ENCODE assay signal across 17 cellular contexts in the genomic region with DNA sequence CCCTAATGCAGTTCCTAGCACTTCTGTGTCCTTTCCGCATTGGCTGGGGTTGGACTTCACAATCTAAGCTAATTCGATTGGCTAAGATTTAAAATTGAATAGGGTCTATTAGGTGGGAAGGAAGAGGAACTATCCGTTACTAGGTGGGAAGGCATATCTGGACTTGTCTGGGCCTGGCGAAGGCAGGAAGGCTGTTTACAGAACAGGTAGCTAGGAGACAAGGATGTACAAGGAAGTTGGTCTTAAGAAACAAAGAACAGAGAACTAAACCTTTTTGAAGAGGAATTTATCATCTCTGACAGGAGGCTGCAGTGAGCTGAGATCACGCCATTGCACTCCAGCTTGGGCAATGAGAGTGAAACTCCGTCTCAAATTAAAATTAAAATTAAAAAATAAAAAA. TPM values are rescaled to one million over a fixed set of nuclear protein-coding genes. Genes with fewer than 3 reads are reported as not detected.
A peak's percentile ranks its signal among the peaks of the same experiment; 100 is the strongest.
DNase-seq lines count a peak whose midpoint lies in the region; ATAC-seq, FAIRE-seq and TF ChIP-seq lines count a peak whose summit lies in the region.
"Had no signal": no experiment of that assay in that cellular context is flagged by ENCODE, and none has a peak within 500 bp of the region (broad histone marks: within the 10 kb centered on the region; RNA-seq: fewer than 3 reads in every experiment).

No MANE protein-coding gene starts in this region.

- no peak overlapping the region for H3K9ac ChIP-seq in K562 (ENCODE audit: insufficient read depth in 1 of 2, low read depth in 2 of 2, low read length in 2 of 2)
- no peak overlapping the region for H3K9ac ChIP-seq in MM.1S (ENCODE audit: low read length)

- no peak for TF ChIP-seq EP300 in K562 (IDR thresholded peaks at IDR 0.05; ENCODE audit: low read length)

- H3K27ac ChIP-seq in RWPE1 (peak overlapping the region; percentile 66), K562 (ENCODE audit: extremely low read depth, low read depth, low read length) (no peak overlapping the region), esophagus (ENCODE audit: low read depth in 2 of 2, low read length in 1 of 2) (peak overlapping the region; percentile 64 to 71), neutrophil (peak overlapping the region; percentile 2), MM.1S (ENCODE audit: low read length) (no peak overlapping the region)

- no peaks in the 10 kb centered on the region for H3F3A ChIP-seq in MM.1S (ENCODE audit: insufficient read depth, low read length)

- no TSS peak for BruUV-seq in K562 (replicated peaks; lab: Mats Ljungman, UMichigan)

- H3K4me1 ChIP-seq in K562 (replicated peaks in 1 of 2; ENCODE audit: control insufficient read depth in 2 of 2, insufficient read depth in 2 of 2, low read length in 2 of 2), result peaks cover 0 to 25% of the 10 kb centered on the region in 2 experiments; a peak in 4 of 5 replicates
- H3K4me1 ChIP-seq in esophagus (ENCODE audit: control insufficient read depth in 2 of 2, insufficient read depth in 2 of 2, low read length in 1 of 2), result no peaks in the 10 kb centered on the region
- H3K4me1 ChIP-seq in neutrophil (ENCODE audit: control insufficient read depth in 1 of 2, insufficient read depth in 1 of 2, low read depth in 1 of 2, low read length in 1 of 2), result peaks cover 0 to 12% of the 10 kb centered on the region in 2 experiments
- no peaks in the 10 kb centered on the region for H3K4me1 ChIP-seq in MM.1S (ENCODE audit: low read length)

- H3K27me3 ChIP-seq in K562 (ENCODE audit: control insufficient read depth in 2 of 2, insufficient read depth in 2 of 2, low read length in 2 of 2) (peaks cover 4 to 20% of the 10 kb centered on the region in 2 experiments; a peak in 4 of 5 replicates), esophagus (ENCODE audit: control insufficient read depth in 1 of 2, insufficient read depth in 2 of 2, low read length in 2 of 2) (no peaks in the 10 kb centered on the region), neutrophil (no peaks in the 10 kb centered on the region), MM.1S (replicated peaks; ENCODE audit: insufficient read depth, low read length) (peaks cover 4% of the 10 kb centered on the region; the same call in 1 of the 2 replicates)

- H4K20me1 ChIP-seq in K562 (replicated peaks; ENCODE audit: control insufficient read depth, insufficient read depth, low read length) (no peaks in the 10 kb centered on the region), MM.1S (ENCODE audit: insufficient read depth, low read length) (no peaks in the 10 kb centered on the region)

- no peak for FAIRE-seq in K562 (lab: Jason Lieb, UNC)
- FAIRE-seq: GM12878, GM18507 had no signal

- H2AFZ ChIP-seq in K562 (ENCODE audit: low read depth, low read length) (no peak overlapping the region), MM.1S (ENCODE audit: low read length) (no peak overlapping the region)
- H2AFZ ChIP-seq: GM23338 had no signal

- in situ Hi-C loops in K562 (cut with MboI), result no loop called here

- TF ChIP-seq RAD21 in K562 (CRISPR knock-in tag; conservative IDR thresholded peaks at IDR 0.05 in 1 of 2, IDR thresholded peaks at IDR 0.05 in 1 of 2), result no peak

- no peak for ATAC-seq in K562
- ATAC-seq in GM18520 (IDR thresholded peaks at IDR 0.05; ENCODE audit: unreplicated experiment), result no peak
- ATAC-seq: GM12878, GM23338 had no signal

- no peaks in the 10 kb centered on the region for H3K9me1 ChIP-seq in K562 (ENCODE audit: control insufficient read depth, insufficient read depth, low read length)

- DNase-seq in RWPE1 (ENCODE audit: low spot score) (no peak), K562 (ENCODE audit: extremely low read depth in 1 of 4, low spot score in 3 of 4) (no peak), SIG-M5 treated with dmso at 0.1 percent for 504 hours (lab: John Stamatoyannopoulos, UW; ENCODE audit: unreplicated experiment) (no peak), NCI-H748 treated with DMSO at 0.1 percent for 48 hours (lab: John Stamatoyannopoulos, UW) (no peak), MM.1S (no peak)
- DNase-seq: ACHN; C1 segment of cervical spinal cord; Calu3; CD4-positive, alpha-beta T cell; DMS 273 treated with DMSO at 0.1 percent for 48 hours; H7 had no signal

- TF ChIP-seq POLR2A in K562 (conservative IDR thresholded peaks at IDR 0.05), result no peak

- no peak overlapping the region for H3K4me3 ChIP-seq in K562
- no peak overlapping the region for H3K4me3 ChIP-seq in esophagus (ENCODE audit: low read depth in 1 of 2, low read length in 2 of 2)
- H3K4me3 ChIP-seq in neutrophil (ENCODE audit: low read depth in 1 of 2, low read length in 1 of 2), result no peak overlapping the region
- no peak overlapping the region for H3K4me3 ChIP-seq in MM.1S (ENCODE audit: low read length)
- H3K4me3 ChIP-seq: GM12878, GM23338 had no signal

- no peaks in the 10 kb centered on the region for H3K9me3 ChIP-seq in K562 (replicated peaks; ENCODE audit: control insufficient read depth, insufficient read depth, low read depth, low read length)
- peaks cover 5 to 6% of the 10 kb centered on the region in 2 donors for H3K9me3 ChIP-seq in esophagus (ENCODE audit: control insufficient read depth in 2 of 2, insufficient read depth in 1 of 2, low read depth in 1 of 2, low read length in 1 of 2)
- H3K9me3 ChIP-seq in neutrophil, result no peaks in the 10 kb centered on the region
- H3K9me3 ChIP-seq in MM.1S (replicated peaks; ENCODE audit: insufficient read depth, low read length), result no peaks in the 10 kb centered on the region

- POLR2A ChIA-PET in RWPE1 (lab: Yijun Ruan, JAX; ENCODE audit: low non-redundant PET) (no interaction called here), K562 (lab: Yijun Ruan, JAX) (interaction anchor here (1.0 to 1.6 kb wide), 3 partner anchors 9 to 80 kb away, joined by 3 to 5 read pairs (median 4); no protein-coding TSS in a partner anchor)

- no peaks in the 10 kb centered on the region for H3K79me2 ChIP-seq in K562 (ENCODE audit: control insufficient read depth, insufficient read depth, low read length)
- H3K79me2 ChIP-seq in MM.1S (ENCODE audit: low read length), result no peaks in the 10 kb centered on the region

- intact Hi-C loops in K562 (cut with micrococcal nuclease), result no loop called here

- H3K4me2 ChIP-seq in K562 (ENCODE audit: insufficient read depth, low read length) (no peak overlapping the region), MM.1S (ENCODE audit: low read depth, low read length) (no peak overlapping the region)
- H3K4me2 ChIP-seq: GM23338 had no signal

- no peak for TF ChIP-seq CTCF in RWPE1 (conservative IDR thresholded peaks at IDR 0.05; ENCODE audit: low read depth)
- no peak for TF ChIP-seq CTCF in K562 (IDR thresholded peaks at IDR 0.05 in 2 of 3, conservative IDR thresholded peaks at IDR 0.05 in 1 of 3; ENCODE audit: insufficient read depth in 2 of 3, low read depth in 1 of 3, low read length in 3 of 3)
- no peak for TF ChIP-seq CTCF in neutrophil (IDR thresholded peaks at IDR 0.05)
- TF ChIP-seq CTCF in MM.1S (IDR thresholded peaks at IDR 0.05; ENCODE audit: low read length), result no peak

- no peaks in the 10 kb centered on the region for H3K36me3 ChIP-seq in K562 (ENCODE audit: control insufficient read depth, insufficient read depth, low read length)
- H3K36me3 ChIP-seq in esophagus (ENCODE audit: control insufficient read depth in 2 of 2, insufficient read depth in 2 of 2, low read length in 1 of 2), result peaks cover 0 to 1% of the 10 kb centered on the region in 2 donors
- no peaks in the 10 kb centered on the region for H3K36me3 ChIP-seq in neutrophil
- no peaks in the 10 kb centered on the region for H3K36me3 ChIP-seq in MM.1S (replicated peaks; ENCODE audit: insufficient read depth, low read length)

- no peaks in the 10 kb centered on the region for H3K9me2 ChIP-seq in MM.1S (replicated peaks; ENCODE audit: insufficient read depth, low read length)

- 20% methylated on average over 6 of the region's 6 CpGs for WGBS in K562 (ENCODE audit: insufficient coverage, low coverage, missing lambda C conversion rate)
- WGBS in esophagus, 2 donors, result 58 to 65% methylated on average over 6 of the region's 6 CpGs

- CTCF ChIA-PET in RWPE1 (lab: Yijun Ruan, JAX) (interaction anchor here (0.6 kb wide), 1 partner anchor 19 kb away, joined by 3 read pairs; no protein-coding TSS in a partner anchor), K562 (lab: Yijun Ruan, JAX; ENCODE audit: low intra/inter-chr PET ratio) (no interaction called here)

TF ChIP-seq in K562, 482 proteins besides CTCF, POLR2A, EP300 and RAD21:
- TF ChIP-seq NUFIP1 (IDR thresholded peaks at IDR 0.05; ENCODE audit: partially characterized antibody), result no peak
- TF ChIP-seq RFX1 (IDR thresholded peaks at IDR 0.05), result 0 out of 2 replicates have a peak, but pooled peaks have one; percentile 11
- peak; percentile 41 for TF ChIP-seq MEIS2 (IDR thresholded peaks at IDR 0.05; ENCODE audit: partially characterized antibody)

RNA-seq across cellular contexts. Expression of gene ATG7, which starts 17.3 kb away (rescaled TPM):
- 141 and 224 TPM in 2 replicates for total RNA-seq in K562 (2011; cell fraction: chromatin; rRNA removed; ENCODE audit: low replicate concordance)
- total RNA-seq in K562 (2011; cell fraction: nucleolus; rRNA removed), result 78.5 and 85.9 TPM in 2 replicates
- total RNA-seq in K562 (2011; cell fraction: nucleoplasm; rRNA removed), result 127 and 128 TPM in 2 replicates
- total RNA-seq in K562 (2014; rRNA removed) (20.1 and 20.2 TPM in 2 replicates), K562 (2014; rRNA removed; fragmentation: Illumina TruSeq; extraction: Trizol) (44.6 and 53.3 TPM in 2 replicates), K562 (2015; rRNA removed; fragmentation: Illumina TruSeq; extraction: Trizol) (29.4 and 30.9 TPM in 2 replicates), K562 (2021) (31.3 and 34.1 TPM in 2 replicates)
- polyA plus RNA-seq in K562 (2011; rRNA removed) (34.5 and 36.0 TPM in 2 replicates), K562 (2014; fragmentation: Illumina TruSeq; extraction: Trizol) (36.8 and 45.3 TPM in 2 replicates), K562 (2014; fragmentation: Nextera tagmentation; extraction: Ambion mirVana) (10 to 100 TPM; 18.3 to 33.6 TPM), K562 (2014; rRNA removed) (17.3 and 31.8 TPM in 2 replicates), esophagus (10 to 100 TPM in 1 of 2 donors, 1 to 10 TPM in 1; 5.8 to 13.1 TPM)
- 36.2 and 54.9 TPM in 2 replicates for polyA plus RNA-seq in K562 (2011; cell fraction: cytosol; rRNA removed)
- 31.7 and 43.7 TPM in 2 replicates for polyA plus RNA-seq in K562 (2011; cell fraction: nucleus; rRNA removed)
- polyA plus RNA-seq in K562 (2012), result 30.8 and 31.9 TPM in 2 replicates
- 103 and 129 TPM in 2 replicates for polyA minus RNA-seq in K562 (2011; rRNA and poly(A)+ RNA removed)
- 18.8 and 27.8 TPM in 2 replicates for polyA minus RNA-seq in K562 (2011; cell fraction: cytosol; rRNA and poly(A)+ RNA removed)
- polyA minus RNA-seq in K562 (2011; cell fraction: nucleus; rRNA and poly(A)+ RNA removed), result 77.8 and 134 TPM in 2 replicates

Comparison
In these comparisons a context has a peak if more than half of its experiments do, and no peak if none do; other contexts are left out.
1. H3K27ac ChIP-seq: peak in RWPE1 (single experiment), esophagus (2 of 2) and neutrophil (single experiment); none in K562 (single experiment) and MM.1S (single experiment).